Comparison of ENCODE assay signal across 8 cellular contexts in genomic region chr11:34174411-34175041, GRCh38.
A peak's percentile ranks its signal among the peaks of the same experiment; 100 is the strongest.
DNase-seq lines count a peak whose midpoint lies in the region; ATAC-seq and TF ChIP-seq lines count a peak whose summit lies in the region.

No MANE protein-coding gene starts in this region.

- no peaks in the 10 kb centered on the region for H3K27me3 ChIP-seq in CD8-positive, alpha-beta T cell (ENCODE audit: insufficient read depth, low read length)
- no peaks in the 10 kb centered on the region for H3K27me3 ChIP-seq in muscle layer of duodenum (ENCODE audit: low read depth, low read length)

- no peaks in the 10 kb centered on the region for H3K36me3 ChIP-seq in CD8-positive, alpha-beta T cell (ENCODE audit: insufficient read depth, low read length)
- peaks cover 0 to 5% of the 10 kb centered on the region in 2 donors for H3K36me3 ChIP-seq in muscle layer of duodenum (ENCODE audit: control insufficient read depth in 1 of 2, insufficient read depth in 2 of 2, low read length in 2 of 2)

- peak; percentile 61 to 87 (median 79) for DNase-seq in CD8-positive, alpha-beta T cell
- DNase-seq in NOMO-1 treated with dmso at 0.1 percent for 144 hours (lab: John Stamatoyannopoulos, UW; ENCODE audit: unreplicated experiment) (peak; percentile 61), activated T-cell treated with anti-CD3 and anti-CD28 coated beads for 1 hour (ENCODE audit: low read depth) (peak; percentile 72), erythroblast (lab: John Stamatoyannopoulos, UW) (peak; percentile 70 to 83)
- peak; percentile 60 to 66 for DNase-seq in stimulated activated CD8-positive, alpha-beta memory T cell treated with anti-CD3 and anti-CD28 coated beads, Interleukin-7, amount 100 ng/mL, for 1 hour (ENCODE audit: low read depth in 2 of 2)

- POLR2A ChIA-PET in CD8-positive, alpha-beta T cell (lab: Charles Lee): interaction anchor here (1.7 kb wide), 1 partner anchor 184 kb away, joined by 8 read pairs; the partner anchor contains the start of gene ABTB2

- H3K36me3 Mint-ChIP-seq in CD8-positive, alpha-beta T cell: no peaks in the 10 kb centered on the region

- H3K4me3 ChIP-seq in CD8-positive, alpha-beta T cell (ENCODE audit: low read depth, low read length): no peak overlapping the region
- H3K4me3 ChIP-seq in muscle layer of duodenum (ENCODE audit: low read depth in 1 of 2, low read length in 2 of 2): peak overlapping the region; percentile 19 to 21

- H3K9me3 ChIP-seq in CD8-positive, alpha-beta T cell (ENCODE audit: low read length): no peaks in the 10 kb centered on the region
- H3K9me3 ChIP-seq in muscle layer of duodenum (ENCODE audit: control insufficient read depth in 1 of 2, low read length in 2 of 2): no peaks in the 10 kb centered on the region

- TF ChIP-seq CTCF in CD8-positive, alpha-beta T cell (IDR thresholded peaks at IDR 0.05): peak; percentile 79

- no peaks in the 10 kb centered on the region for H3K9me3 Mint-ChIP-seq in CD8-positive, alpha-beta T cell

- peaks cover 4% of the 10 kb centered on the region for H3K27me3 Mint-ChIP-seq in CD8-positive, alpha-beta T cell (ENCODE audit: low read depth)

- ATAC-seq in CD8-positive, alpha-beta T cell: peak; percentile 100
- ATAC-seq in GM19438 (IDR thresholded peaks at IDR 0.05; ENCODE audit: low read depth, unreplicated experiment) (peak; percentile 80), HG03571 (IDR thresholded peaks at IDR 0.05; ENCODE audit: unreplicated experiment) (peak; percentile 84)

- intact Hi-C loops in CD8-positive, alpha-beta T cell (cut with DNase I, micrococcal nuclease): loop anchor here (1.0 to 10.0 kb wide), 11 partner anchors 76 to 362 kb away; partner anchors contain the start of gene CAT (in 1 of the 2)

- H3K4me1 ChIP-seq in CD8-positive, alpha-beta T cell (ENCODE audit: insufficient read depth, low read length): peaks cover 4% of the 10 kb centered on the region
- peaks cover 0 to 7% of the 10 kb centered on the region in 2 donors for H3K4me1 ChIP-seq in muscle layer of duodenum (ENCODE audit: control insufficient read depth in 1 of 2, insufficient read depth in 2 of 2, low read length in 2 of 2)

- peak overlapping the region; percentile 43 for H3K4me3 Mint-ChIP-seq in CD8-positive, alpha-beta T cell

- no peak overlapping the region for H3K27ac ChIP-seq in CD8-positive, alpha-beta T cell (ENCODE audit: low read depth, low read length)
- H3K27ac ChIP-seq in muscle layer of duodenum (ENCODE audit: low read length): no peak overlapping the region

- TF ChIP-seq POLR2A in erythroblast (IDR thresholded peaks at IDR 0.05; ENCODE audit: low read length): no peak

- H3K27ac Mint-ChIP-seq in CD8-positive, alpha-beta T cell: no peak overlapping the region

- CTCF ChIA-PET in CD8-positive, alpha-beta T cell (lab: Charles Lee): interaction anchor here (0.6 to 6.2 kb wide), 47 partner anchors 9 to 411 kb away, joined by 3 to 119 read pairs (median 5); partner anchors contain the start of genes ABTB2 and NAT10

- peaks cover 3% of the 10 kb centered on the region for H3K4me1 Mint-ChIP-seq in CD8-positive, alpha-beta T cell (ENCODE audit: low read depth)
